Comparison of ENCODE assay signal across 16 cellular contexts in genomic region chr6:131916847-131917246, GRCh38. TPM values are rescaled to one million over a fixed set of nuclear protein-coding genes. Genes with fewer than 3 reads are reported as not detected.
A peak's percentile ranks its signal among the peaks of the same experiment; 100 is the strongest.
DNase-seq lines count a peak whose midpoint lies in the region; ATAC-seq and TF ChIP-seq lines count a peak whose summit lies in the region.
"Had no signal": no experiment of that assay in that cellular context is flagged by ENCODE, and none has a peak within 500 bp of the region (broad histone marks: within the 10 kb centered on the region; RNA-seq: fewer than 3 reads in every experiment).

No MANE protein-coding gene starts in this region.

- H4K20me1 ChIP-seq in DND-41 (ENCODE audit: insufficient read depth, low read length) (no peaks in the 10 kb centered on the region), Loucy (ENCODE audit: insufficient read depth, low read length, poor library complexity, severe bottlenecking) (no peaks in the 10 kb centered on the region)

- H3K27ac Mint-ChIP-seq in activated T-helper 17 cell treated with anti-CD3 and anti-CD28 coated beads, Interleukin-2, amount 50 U/mL, for 72 hours = no peak overlapping the region
- H3K27ac Mint-ChIP-seq in stimulated activated naive B cell treated with anti-CD40 and anti-IgM and Interleukin-4, amounts not matched to agents 10 μg/mL and 1 μg/mL and 100 μg/mL, for 72 hours = peak overlapping the region; percentile 20

- H3K9ac ChIP-seq in DND-41 (ENCODE audit: low read depth, low read length) (no peak overlapping the region), Loucy (ENCODE audit: low read depth, low read length, poor library complexity, severe bottlenecking) (no peak overlapping the region)

- H3K9me3 ChIP-seq in DND-41 (ENCODE audit: insufficient read depth, low read length, severe bottlenecking) (no peaks in the 10 kb centered on the region), Loucy (ENCODE audit: insufficient read depth, low read depth, low read length) (no peaks in the 10 kb centered on the region)
- H3K9me3 ChIP-seq: Peyer's patch had no signal

- peaks cover 10% of the 10 kb centered on the region for H3K4me1 Mint-ChIP-seq in activated T-helper 17 cell treated with anti-CD3 and anti-CD28 coated beads, Interleukin-2, amount 50 U/mL, for 72 hours
- peaks cover 20 to 32% of the 10 kb centered on the region in 2 donors for H3K4me1 Mint-ChIP-seq in stimulated activated naive B cell treated with anti-CD40 and anti-IgM and Interleukin-4, amounts not matched to agents 10 μg/mL and 1 μg/mL and 100 μg/mL, for 72 hours

- no peaks in the 10 kb centered on the region for H3K9me2 ChIP-seq in Loucy (replicated peaks; ENCODE audit: low read depth, low read length)

- H3F3A ChIP-seq in Loucy (ENCODE audit: low read depth) = no peaks in the 10 kb centered on the region

- H3K27ac ChIP-seq in DND-41 (ENCODE audit: low read length) = no peak overlapping the region
- H3K27ac ChIP-seq: Peyer's patch had no signal

- H3K4me3 ChIP-seq in DND-41 (ENCODE audit: low read depth in 1 of 2, low read length in 2 of 2) (no peak overlapping the region), Loucy (ENCODE audit: low read length, poor library complexity, severe bottlenecking) (no peak overlapping the region)
- H3K4me3 ChIP-seq: K562, Peyer's patch had no signal

- H3K36me3 Mint-ChIP-seq in activated T-helper 17 cell treated with anti-CD3 and anti-CD28 coated beads, Interleukin-2, amount 50 U/mL, for 72 hours (ENCODE audit: low read depth) = no peaks in the 10 kb centered on the region
- peaks cover 7 to 13% of the 10 kb centered on the region in 2 donors for H3K36me3 Mint-ChIP-seq in stimulated activated naive B cell treated with anti-CD40 and anti-IgM and Interleukin-4, amounts not matched to agents 10 μg/mL and 1 μg/mL and 100 μg/mL, for 72 hours

- H3K27me3 ChIP-seq in DND-41 (ENCODE audit: insufficient read depth, low read length, poor library complexity) (peaks cover 14% of the 10 kb centered on the region), Loucy (ENCODE audit: insufficient read depth, low read length, poor library complexity, severe bottlenecking) (peaks cover 56% of the 10 kb centered on the region)
- H3K27me3 ChIP-seq: Peyer's patch had no signal

- H3K36me3 ChIP-seq in DND-41 (ENCODE audit: insufficient read depth, low read length) = no peaks in the 10 kb centered on the region
- no peaks in the 10 kb centered on the region for H3K36me3 ChIP-seq in Loucy (ENCODE audit: insufficient read depth, low read length)
- H3K36me3 ChIP-seq: Peyer's patch had no signal

- H2AFZ ChIP-seq in DND-41 (ENCODE audit: low read depth, low read length) (no peak overlapping the region), Loucy (ENCODE audit: low read length) (no peak overlapping the region)

- TF ChIP-seq CTCF in DND-41 (IDR thresholded peaks at IDR 0.05; ENCODE audit: borderline replicate concordance, extremely low read depth, low read length, poor library complexity, severe bottlenecking) = no peak
- no peak for TF ChIP-seq CTCF in Loucy (conservative IDR thresholded peaks at IDR 0.05; ENCODE audit: low read length)

- ATAC-seq in DND-41 (ENCODE audit: insufficient read depth, low read depth) = 0 out of 3 replicates have a peak, but pooled peaks have one; percentile 10
- ATAC-seq in activated T-helper 17 cell treated with anti-CD3 and anti-CD28 coated beads, Interleukin-2, amount 50 U/mL, for 72 hours (replicated peaks) = no peak
- ATAC-seq in stimulated activated naive B cell treated with anti-CD40 and anti-IgM and Interleukin-4, amounts not matched to agents 10 μg/mL and 1 μg/mL and 100 μg/mL, for 72 hours (replicated peaks) = peak; percentile 28 to 54
- no peak for ATAC-seq in HG03342 (IDR thresholded peaks at IDR 0.05; ENCODE audit: unreplicated experiment)
- ATAC-seq: K562 had no signal

- H3K9me3 Mint-ChIP-seq in activated T-helper 17 cell treated with anti-CD3 and anti-CD28 coated beads, Interleukin-2, amount 50 U/mL, for 72 hours = no peaks in the 10 kb centered on the region
- H3K9me3 Mint-ChIP-seq in stimulated activated naive B cell treated with anti-CD40 and anti-IgM and Interleukin-4, amounts not matched to agents 10 μg/mL and 1 μg/mL and 100 μg/mL, for 72 hours = peaks cover 8 to 9% of the 10 kb centered on the region in 2 donors

- peak overlapping the region; percentile 2 for H3K4me3 Mint-ChIP-seq in activated T-helper 17 cell treated with anti-CD3 and anti-CD28 coated beads, Interleukin-2, amount 50 U/mL, for 72 hours
- peak overlapping the region; percentile 2 to 19 for H3K4me3 Mint-ChIP-seq in stimulated activated naive B cell treated with anti-CD40 and anti-IgM and Interleukin-4, amounts not matched to agents 10 μg/mL and 1 μg/mL and 100 μg/mL, for 72 hours

- peaks cover 12% of the 10 kb centered on the region; the same call in 1 of the 2 replicates for H3K4me1 ChIP-seq in DND-41 (ENCODE audit: insufficient read depth, low read length)
- peaks cover 18% of the 10 kb centered on the region for H3K4me1 ChIP-seq in Loucy (ENCODE audit: insufficient read depth, low read length, poor library complexity, severe bottlenecking)
- H3K4me1 ChIP-seq: Peyer's patch had no signal

- H3K79me2 ChIP-seq in DND-41 (ENCODE audit: insufficient read depth, low read length) = no peaks in the 10 kb centered on the region
- H3K79me2 ChIP-seq in Loucy (ENCODE audit: insufficient read depth, low read length) = no peaks in the 10 kb centered on the region

- H3K27me3 Mint-ChIP-seq in activated T-helper 17 cell treated with anti-CD3 and anti-CD28 coated beads, Interleukin-2, amount 50 U/mL, for 72 hours = peaks cover 30% of the 10 kb centered on the region
- peaks cover 9 to 15% of the 10 kb centered on the region in 2 donors for H3K27me3 Mint-ChIP-seq in stimulated activated naive B cell treated with anti-CD40 and anti-IgM and Interleukin-4, amounts not matched to agents 10 μg/mL and 1 μg/mL and 100 μg/mL, for 72 hours

- H3K4me2 ChIP-seq in DND-41 (ENCODE audit: insufficient read depth, low read length) = no peak overlapping the region
- peak overlapping the region; percentile 61 for H3K4me2 ChIP-seq in Loucy (ENCODE audit: low read depth, low read length, poor library complexity, severe bottlenecking)

- DNase-seq in DND-41 = no peak
- no peak for DNase-seq in stimulated activated naive B cell treated with anti-CD40 and anti-IgM and Interleukin-4, amounts not matched to agents 10 μg/mL and 1 μg/mL and 100 μg/mL, for 72 hours
- no peak for DNase-seq in T1000 (lab: John Stamatoyannopoulos, UW)
- no peak for DNase-seq in RPMI8226
- DNase-seq: C1 segment of cervical spinal cord, DMS53, GOT3, NCI-H1105, NCI-H187 treated with DMSO at 0.1 percent for 48 hours, NCI-H774, Peyer's patch, SIG-M5 had no signal

RNA-seq across cellular contexts. Expression of gene CCN2, which starts 34.3 kb away (rescaled TPM):
- total RNA-seq in activated T-helper 17 cell treated with anti-CD3 and anti-CD28 coated beads, Interleukin-2, amount 50 U/mL, for 72 hours = not detected

Comparison
In these comparisons a context has a peak if more than half of its experiments do, and no peak if none do; other contexts are left out.
1. ATAC-seq: peak in DND-41 (single experiment) and stimulated activated naive B cell treated with anti-CD40 and anti-IgM and Interleukin-4, amounts not matched to agents 10 μg/mL and 1 μg/mL and 100 μg/mL, for 72 hours (2 of 2); none in activated T-helper 17 cell treated with anti-CD3 and anti-CD28 coated beads, Interleukin-2, amount 50 U/mL, for 72 hours (single experiment) and HG03342 (single experiment).